9 cellular contexts compared by ENCODE assay signal in genomic region chr6:86728976-86729375, GRCh38.
"Had no signal": no experiment of that assay in that cellular context is flagged by ENCODE, and none has a peak within 500 bp of the region (broad histone marks: within the 10 kb centered on the region; RNA-seq: fewer than 3 reads in every experiment).

No MANE protein-coding gene starts in this region.

- H3K9me3 ChIP-seq: HAP-1 had no signal

- H3K4me2 ChIP-seq: KMS-11 had no signal

- H3K27ac ChIP-seq: GM23248, HL-60, KMS-11 had no signal

- ATAC-seq: HCT116 had no signal

- H3K4me1 ChIP-seq: HAP-1 had no signal

- H3K9ac ChIP-seq: GM23248, KMS-11 had no signal

- H3K36me3 ChIP-seq: HAP-1 had no signal

- H3K4me3 ChIP-seq: GM23248, HAP-1 had no signal

- H2AFZ ChIP-seq: GM23248 had no signal

- DNase-seq: GM23248, GOT3, H7, IMR-90, KBM-7 had no signal
